Comparison of ENCODE assay signal across 15 cellular contexts in the genomic region with DNA sequence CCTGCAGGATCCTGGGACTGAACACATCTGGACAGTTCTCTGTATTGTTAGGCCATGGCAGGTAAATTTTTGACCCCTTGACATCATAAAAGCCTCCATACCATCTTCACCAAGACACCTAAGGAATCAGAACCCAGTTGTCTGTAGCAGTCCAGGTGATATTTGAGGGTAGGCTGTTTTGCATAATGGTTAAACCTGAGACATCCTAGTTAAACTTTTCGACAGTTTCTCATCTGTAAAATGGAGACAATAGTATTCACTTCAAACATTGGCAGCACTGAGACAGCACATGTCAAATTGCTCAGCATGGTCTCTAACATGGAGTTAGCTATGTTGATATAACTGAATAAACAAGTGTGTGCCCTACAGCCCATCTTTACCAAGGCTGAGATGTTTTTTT. TPM values are rescaled to one million over a fixed set of nuclear protein-coding genes. Genes with fewer than 3 reads are reported as not detected.
"Had no signal": no experiment of that assay in that cellular context is flagged by ENCODE, and none has a peak within 500 bp of the region (broad histone marks: within the 10 kb centered on the region; RNA-seq: fewer than 3 reads in every experiment).

No MANE protein-coding gene starts in this region.

- H3K4me3 Mint-ChIP-seq: activated CD4-positive, alpha-beta T cell treated with anti-CD3 and anti-CD28 coated beads, Interleukin-2, amount 10 ng/mL, durations not matched to agents 7 days and 5 days; activated naive CD4-positive, alpha-beta T cell treated with anti-CD3 and anti-CD28 coated beads, Interleukin-2, amount 50 U/mL, for 24 hours; activated T-cell treated with anti-CD3 and anti-CD28 coated beads, Interleukin-2, amount 50 U/mL, for 72 hours; naive thymus-derived CD4-positive, alpha-beta T cell; neural progenitor cell; stimulated activated naive B cell treated with anti-CD40 and anti-IgM and Interleukin-4, amounts not matched to agents 10 μg/mL and 1 μg/mL and 100 μg/mL, for 72 hours had no signal

- H3K27ac Mint-ChIP-seq: activated CD4-positive, alpha-beta T cell treated with anti-CD3 and anti-CD28 coated beads, Interleukin-2, amount 10 ng/mL, durations not matched to agents 7 days and 5 days; activated naive CD4-positive, alpha-beta T cell treated with anti-CD3 and anti-CD28 coated beads, Interleukin-2, amount 50 U/mL, for 24 hours; activated T-cell treated with anti-CD3 and anti-CD28 coated beads, Interleukin-2, amount 50 U/mL, for 72 hours; neural progenitor cell; progenitor cell of endocrine pancreas had no signal

- DNase-seq: activated CD4-positive, alpha-beta T cell treated with anti-CD3 and anti-CD28 coated beads, Interleukin-2, amount 10 ng/mL, durations not matched to agents 7 days and 5 days; activated CD8-positive, alpha-beta memory T cell treated with anti-CD3 and anti-CD28 coated beads, Interleukin-2, amount 50 U/mL, for 4 hours; activated gamma-delta T cell; activated T-cell treated with anti-CD3 and anti-CD28 coated beads, Interleukin-2, amount 50 U/mL, for 72 hours; dermis blood vessel endothelial cell; effector memory CD4-positive, alpha-beta T cell; mesendoderm; naive thymus-derived CD4-positive, alpha-beta T cell; stimulated activated naive B cell treated with anti-CD40 and anti-IgM and Interleukin-4, amounts not matched to agents 10 μg/mL and 1 μg/mL and 100 μg/mL, for 72 hours; T1000; thyroid gland had no signal

- H3K9me3 Mint-ChIP-seq: activated CD4-positive, alpha-beta T cell treated with anti-CD3 and anti-CD28 coated beads, Interleukin-2, amount 10 ng/mL, durations not matched to agents 7 days and 5 days; activated naive CD4-positive, alpha-beta T cell treated with anti-CD3 and anti-CD28 coated beads, Interleukin-2, amount 50 U/mL, for 24 hours; activated T-cell treated with anti-CD3 and anti-CD28 coated beads, Interleukin-2, amount 50 U/mL, for 72 hours; naive thymus-derived CD4-positive, alpha-beta T cell; neural progenitor cell; stimulated activated naive B cell treated with anti-CD40 and anti-IgM and Interleukin-4, amounts not matched to agents 10 μg/mL and 1 μg/mL and 100 μg/mL, for 72 hours had no signal

- H3K27me3 Mint-ChIP-seq: activated CD4-positive, alpha-beta T cell treated with anti-CD3 and anti-CD28 coated beads, Interleukin-2, amount 10 ng/mL, durations not matched to agents 7 days and 5 days; activated naive CD4-positive, alpha-beta T cell treated with anti-CD3 and anti-CD28 coated beads, Interleukin-2, amount 50 U/mL, for 24 hours; naive thymus-derived CD4-positive, alpha-beta T cell; progenitor cell of endocrine pancreas; stimulated activated naive B cell treated with anti-CD40 and anti-IgM and Interleukin-4, amounts not matched to agents 10 μg/mL and 1 μg/mL and 100 μg/mL, for 72 hours had no signal

- H3K4me1 Mint-ChIP-seq: neural progenitor cell had no signal

- ATAC-seq: activated T-cell treated with anti-CD3 and anti-CD28 coated beads, Interleukin-2, amount 50 U/mL, for 72 hours; naive thymus-derived CD4-positive, alpha-beta T cell; stimulated activated naive B cell treated with anti-CD40 and anti-IgM and Interleukin-4, amounts not matched to agents 10 μg/mL and 1 μg/mL and 100 μg/mL, for 72 hours had no signal

RNA-seq across cellular contexts. Expression of a gene that starts 48.2 kb away (rescaled TPM):
- total RNA-seq: dermis blood vessel endothelial cell, glomerular endothelial cell had no signal
